ENCODE assay signal across 26 cellular contexts in genomic region chr3:4523710-4524422, GRCh38. TPM values are rescaled to one million over a fixed set of nuclear protein-coding genes. Genes with fewer than 3 reads are reported as not detected.
DNase-seq lines count a peak whose midpoint lies in the region; ATAC-seq and TF ChIP-seq lines count a peak whose summit lies in the region.
"Had no signal": no experiment of that assay in that cellular context is flagged by ENCODE, and none has a peak within 500 bp of the region (broad histone marks: within the 10 kb centered on the region; RNA-seq: fewer than 3 reads in every experiment).

No MANE protein-coding gene starts in this region.

- H3K4me1 ChIP-seq in left ventricle myocardium inferior: peaks cover 70% of the 10 kb centered on the region
- H3K4me1 ChIP-seq in aorta (ENCODE audit: control insufficient read depth in 1 of 2, insufficient read depth in 2 of 2, low read length in 2 of 2): peaks cover 13 to 14% of the 10 kb centered on the region in 2 donors
- H3K4me1 ChIP-seq: A549, Caco-2, pancreas, SJSA1 had no signal

- no peaks in the 10 kb centered on the region for H3K27me3 ChIP-seq in left ventricle myocardium inferior (ENCODE audit: low read depth)
- H3K27me3 ChIP-seq in aorta (ENCODE audit: control insufficient read depth in 1 of 2, insufficient read depth in 2 of 2, low read length in 1 of 2): no peaks in the 10 kb centered on the region
- H3K27me3 ChIP-seq: heart right ventricle, pancreas, SJSA1 had no signal

- no peak for ATAC-seq in left cardiac atrium
- ATAC-seq in aorta (ENCODE audit: low FRiP score): no peak
- ATAC-seq in GM19452 (IDR thresholded peaks at IDR 0.05; ENCODE audit: unreplicated experiment): no peak
- ATAC-seq in HG02798 (IDR thresholded peaks at IDR 0.05; ENCODE audit: poor library complexity, unreplicated experiment): no peak
- ATAC-seq: A549; activated CD8-positive, alpha-beta memory T cell treated with anti-CD3 and anti-CD28 coated beads, Interleukin-2, amount 10 ng/mL, durations not matched to agents 7 days and 5 days; activated T-cell treated with anti-CD3 and anti-CD28 coated beads, Interleukin-2, amount 50 U/mL, for 72 hours; natural killer cell treated with Interleukin-12 subunit alpha and Interleukin-12 subunit beta and Interleukin-15 and Interleukin-18, amount 100 ng/mL, for 72 hours; pancreas; sciatic nerve; T-helper 17 cell had no signal

- TF ChIP-seq CTCF in left ventricle myocardium inferior (IDR thresholded peaks at IDR 0.05; ENCODE audit: borderline replicate concordance) (no peak), nephron (IDR thresholded peaks at IDR 0.05; ENCODE audit: unreplicated experiment in 3 of 3) (no peak)

- H3K27me3 Mint-ChIP-seq in nephron (ENCODE audit: low read depth): peaks cover 3% of the 10 kb centered on the region
- no peaks in the 10 kb centered on the region for H3K27me3 Mint-ChIP-seq in activated naive CD4-positive, alpha-beta T cell treated with anti-CD3 and anti-CD28 coated beads for 36 hours (ENCODE audit: low read depth)
- H3K27me3 Mint-ChIP-seq: activated CD4-positive, alpha-beta T cell treated with anti-CD3 and anti-CD28 coated beads, Interleukin-2, amount 10 ng/mL, durations not matched to agents 7 days and 5 days; activated CD8-positive, alpha-beta memory T cell treated with anti-CD3 and anti-CD28 coated beads, Interleukin-2, amount 10 ng/mL, durations not matched to agents 7 days and 5 days; activated naive CD4-positive, alpha-beta T cell treated with anti-CD3 and anti-CD28 coated beads, Interleukin-2, amount 50 U/mL, for 24 hours; natural killer cell treated with Interleukin-12 subunit alpha and Interleukin-12 subunit beta and Interleukin-15 and Interleukin-18, amount 100 ng/mL, for 72 hours; T-helper 17 cell had no signal

- CTCF ChIA-PET in activated naive CD4-positive, alpha-beta T cell treated with anti-CD3 and anti-CD28 coated beads for 36 hours (lab: Charles Lee): interaction anchor here (0.9 kb wide), 1 partner anchor 61 kb away, joined by 3 read pairs; no protein-coding TSS in a partner anchor

- H3K36me3 Mint-ChIP-seq in nephron (ENCODE audit: low read depth): peaks cover 40% of the 10 kb centered on the region
- peaks cover 10% of the 10 kb centered on the region for H3K36me3 Mint-ChIP-seq in activated naive CD4-positive, alpha-beta T cell treated with anti-CD3 and anti-CD28 coated beads for 36 hours (ENCODE audit: low read depth)
- H3K36me3 Mint-ChIP-seq: natural killer cell treated with Interleukin-12 subunit alpha and Interleukin-12 subunit beta and Interleukin-15 and Interleukin-18, amount 100 ng/mL, for 72 hours had no signal

- 6 to 9% methylated on average over 10 of the region's 10 CpGs for WGBS in aorta, 2 donors

- no peaks in the 10 kb centered on the region for H3K9me3 Mint-ChIP-seq in nephron
- H3K9me3 Mint-ChIP-seq in activated naive CD4-positive, alpha-beta T cell treated with anti-CD3 and anti-CD28 coated beads for 36 hours: no peaks in the 10 kb centered on the region
- H3K9me3 Mint-ChIP-seq: activated CD4-positive, alpha-beta T cell treated with anti-CD3 and anti-CD28 coated beads, Interleukin-2, amount 10 ng/mL, durations not matched to agents 7 days and 5 days; activated naive CD4-positive, alpha-beta T cell treated with anti-CD3 and anti-CD28 coated beads, Interleukin-2, amount 50 U/mL, for 24 hours; activated T-cell treated with anti-CD3 and anti-CD28 coated beads, Interleukin-2, amount 50 U/mL, for 72 hours; natural killer cell treated with Interleukin-12 subunit alpha and Interleukin-12 subunit beta and Interleukin-15 and Interleukin-18, amount 100 ng/mL, for 72 hours had no signal

- H3K9me3 ChIP-seq in left ventricle myocardium inferior (replicated peaks) (no peaks in the 10 kb centered on the region), aorta (ENCODE audit: control insufficient read depth, low read length) (no peaks in the 10 kb centered on the region)
- H3K9me3 ChIP-seq: A549, Caco-2, heart right ventricle, pancreas, SJSA1 had no signal

- H3K36me3 ChIP-seq in left ventricle myocardium inferior: no peaks in the 10 kb centered on the region
- no peaks in the 10 kb centered on the region for H3K36me3 ChIP-seq in aorta (ENCODE audit: control insufficient read depth in 1 of 2, insufficient read depth in 2 of 2, low read length in 1 of 2)
- H3K36me3 ChIP-seq: pancreas, SJSA1 had no signal

- peak overlapping the region in 2 of 3 experiments; percentile 18 to 45 for H3K27ac Mint-ChIP-seq in nephron
- no peak overlapping the region for H3K27ac Mint-ChIP-seq in activated naive CD4-positive, alpha-beta T cell treated with anti-CD3 and anti-CD28 coated beads for 36 hours
- H3K27ac Mint-ChIP-seq: activated CD4-positive, alpha-beta T cell treated with anti-CD3 and anti-CD28 coated beads, Interleukin-2, amount 10 ng/mL, durations not matched to agents 7 days and 5 days; activated CD8-positive, alpha-beta memory T cell treated with anti-CD3 and anti-CD28 coated beads, Interleukin-2, amount 10 ng/mL, durations not matched to agents 7 days and 5 days; activated naive CD4-positive, alpha-beta T cell treated with anti-CD3 and anti-CD28 coated beads, Interleukin-2, amount 50 U/mL, for 24 hours; activated T-cell treated with anti-CD3 and anti-CD28 coated beads, Interleukin-2, amount 50 U/mL, for 72 hours; T-helper 17 cell had no signal

- no peak for DNase-seq in left ventricle myocardium inferior
- DNase-seq in left cardiac atrium: no peak
- no peak for DNase-seq in aorta
- no peak for DNase-seq in activated naive CD4-positive, alpha-beta T cell treated with anti-CD3 and anti-CD28 coated beads for 36 hours
- DNase-seq: activated CD4-positive, alpha-beta T cell treated with anti-CD3 and anti-CD28 coated beads, Interleukin-2, amount 10 ng/mL, durations not matched to agents 7 days and 5 days; activated CD8-positive, alpha-beta memory T cell treated with anti-CD3 and anti-CD28 coated beads, Interleukin-2, amount 10 ng/mL, durations not matched to agents 7 days and 5 days; activated T-cell treated with anti-CD3 and anti-CD28 coated beads, Interleukin-2, amount 50 U/mL, for 72 hours; Caco-2; GF-D8; midbrain; NCI-H524 treated with DMSO at 0.1 percent for 48 hours; pancreas; T-helper 17 cell had no signal

- intact Hi-C loops in left ventricle myocardium inferior (cut with micrococcal nuclease): no loop called here
- intact Hi-C loops in left cardiac atrium (cut with DNase I): no loop called here
- intact Hi-C loops in aorta (cut with DNase I): no loop called here
- intact Hi-C loops in activated naive CD4-positive, alpha-beta T cell treated with anti-CD3 and anti-CD28 coated beads for 36 hours (cut with micrococcal nuclease): no loop called here

- no peak overlapping the region for H3K4me3 Mint-ChIP-seq in nephron
- no peak overlapping the region for H3K4me3 Mint-ChIP-seq in activated naive CD4-positive, alpha-beta T cell treated with anti-CD3 and anti-CD28 coated beads for 36 hours
- H3K4me3 Mint-ChIP-seq: activated CD4-positive, alpha-beta T cell treated with anti-CD3 and anti-CD28 coated beads, Interleukin-2, amount 10 ng/mL, durations not matched to agents 7 days and 5 days; activated CD8-positive, alpha-beta memory T cell treated with anti-CD3 and anti-CD28 coated beads, Interleukin-2, amount 10 ng/mL, durations not matched to agents 7 days and 5 days; activated naive CD4-positive, alpha-beta T cell treated with anti-CD3 and anti-CD28 coated beads, Interleukin-2, amount 50 U/mL, for 24 hours; activated T-cell treated with anti-CD3 and anti-CD28 coated beads, Interleukin-2, amount 50 U/mL, for 72 hours; natural killer cell treated with Interleukin-12 subunit alpha and Interleukin-12 subunit beta and Interleukin-15 and Interleukin-18, amount 100 ng/mL, for 72 hours; T-helper 17 cell had no signal

- H3K4me1 Mint-ChIP-seq in nephron: peaks cover 37% of the 10 kb centered on the region
- H3K4me1 Mint-ChIP-seq in activated naive CD4-positive, alpha-beta T cell treated with anti-CD3 and anti-CD28 coated beads for 36 hours (ENCODE audit: low read depth): peaks cover 17% of the 10 kb centered on the region

- H3K27ac ChIP-seq in left ventricle myocardium inferior (replicated peaks) (peak overlapping the region; percentile 57), cingulate gyrus (ENCODE audit: low read depth, low read length) (peak overlapping the region; percentile 54), aorta (ENCODE audit: low read depth in 1 of 2, low read length in 2 of 2) (peak overlapping the region; percentile 23 to 47)
- H3K27ac ChIP-seq: A549, epithelial cell of prostate, GM23248, KMS-11, pancreas, SJSA1 had no signal

- H3K4me3 ChIP-seq in left ventricle myocardium inferior (peak overlapping the region; percentile 5), aorta (ENCODE audit: low read length in 2 of 2) (peak overlapping the region in 1 of 2 donors; percentile 4)
- H3K4me3 ChIP-seq: A549, GM23248, heart right ventricle, pancreas, SJSA1 had no signal

RNA-seq across cellular contexts. Expression of gene ITPR1, which starts 30.7 kb away (rescaled TPM):
- 29.0 TPM for total RNA-seq in left ventricle myocardium inferior
- 10 to 100 TPM; 36.8 to 43.8 TPM for total RNA-seq in left cardiac atrium
- total RNA-seq in aorta: 100 to 1,000 TPM; 227 to 294 TPM
- polyA plus RNA-seq in aorta: 10 to 100 TPM; 30.7 to 71.3 TPM
- 10 to 100 TPM; 38.5 to 41.1 TPM for total RNA-seq in activated naive CD4-positive, alpha-beta T cell treated with anti-CD3 and anti-CD28 coated beads for 36 hours

RNA-seq across cellular contexts. Expression of gene SUMF1, which starts 56.8 kb away (rescaled TPM):
- total RNA-seq in left ventricle myocardium inferior (8.6 TPM), left cardiac atrium (10 to 100 TPM; 12.0 to 13.0 TPM), aorta (10 to 100 TPM; 26.5 to 35.8 TPM)
- 10 to 100 TPM; 23.3 to 30.4 TPM for polyA plus RNA-seq in aorta
- total RNA-seq in activated naive CD4-positive, alpha-beta T cell treated with anti-CD3 and anti-CD28 coated beads for 36 hours: 1 to 10 TPM; 3.9 to 5.0 TPM
